8 cellular contexts compared by ENCODE assay signal in the genomic region with DNA sequence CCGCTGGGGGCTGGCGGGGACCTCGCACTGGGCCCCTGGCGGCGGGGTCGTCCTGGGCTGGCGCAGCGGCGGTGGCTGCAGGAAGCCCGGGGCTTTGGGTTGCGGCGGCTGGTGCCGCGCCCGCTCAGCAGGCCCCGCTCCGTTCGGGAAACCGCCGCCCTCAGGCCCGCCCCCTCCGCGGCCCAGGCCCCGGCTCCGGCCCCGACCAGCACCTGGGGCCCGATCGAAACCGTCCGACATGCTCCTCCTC. TPM values are rescaled to one million over a fixed set of nuclear protein-coding genes. Genes with fewer than 3 reads are reported as not detected.
DNase-seq lines count a peak whose midpoint lies in the region; ATAC-seq, FAIRE-seq and TF ChIP-seq lines count a peak whose summit lies in the region.
"Not testable (repeated sequence)": the region's sequence is repeated elsewhere in the genome, so short reads cannot be mapped to it uniquely, and the experiment has no call there.

No MANE protein-coding gene starts in this region.

- H3K27me3 ChIP-seq in SU-DHL-6 (ENCODE audit: low read length); bronchial epithelial cell (ENCODE audit: control insufficient read depth, insufficient read depth, low read length); right cardiac atrium (ENCODE audit: control insufficient read depth, insufficient read depth); thyroid gland: not testable (repeated sequence)
- peaks cover 12% of the 10 kb centered on the region for H3K27me3 ChIP-seq in neural progenitor cell

- H2AFZ ChIP-seq in SU-DHL-6 (ENCODE audit: low read depth, low read length, severe bottlenecking) (peak overlapping the region; percentile 96), neural progenitor cell (replicated peaks) (peak overlapping the region; percentile 88)

- not testable (repeated sequence) for H3K36me3 Mint-ChIP-seq in neural progenitor cell

- not testable (repeated sequence) for H3K9me2 ChIP-seq in SU-DHL-6 (replicated peaks; ENCODE audit: insufficient read depth, low read length)

- DNase-seq in GM12865 (ENCODE audit: low read depth); bronchial epithelial cell (ENCODE audit: low read depth); right cardiac atrium; neural progenitor cell (ENCODE audit: low spot score); thyroid gland: not testable (repeated sequence)

- H3K4me3 Mint-ChIP-seq in neural progenitor cell, result peak overlapping the region; percentile 70

- H3K4me1 Mint-ChIP-seq in neural progenitor cell, result not testable (repeated sequence)

- 2% methylated on average over 30 of the region's 30 CpGs for WGBS in right cardiac atrium
- WGBS in thyroid gland, 2 donors, result 0% methylated on average over 9 of the region's 30 CpGs; no CpG with 5 or more reads in 1 of the 2 donors

- not testable (repeated sequence) for TF ChIP-seq CTCF in GM12865 (IDR thresholded peaks at IDR 0.05; ENCODE audit: insufficient read depth, low read depth, low read length, missing control alignments); SU-DHL-6 (IDR thresholded peaks at IDR 0.05; ENCODE audit: insufficient read depth, low read length, poor library complexity, severe bottlenecking); bronchial epithelial cell (IDR thresholded peaks at IDR 0.05; ENCODE audit: insufficient read depth, low read length, severe bottlenecking); neural progenitor cell (IDR thresholded peaks at IDR 0.05); thyroid gland (IDR thresholded peaks at IDR 0.05)

- ATAC-seq in GM21786 (IDR thresholded peaks at IDR 0.05; ENCODE audit: unreplicated experiment) (peak; percentile 85), HG03354 (IDR thresholded peaks at IDR 0.05; ENCODE audit: poor library complexity, severe bottlenecking, unreplicated experiment) (peak; percentile 91), right cardiac atrium (peak; percentile 95 to 97)

- H3K27ac Mint-ChIP-seq in neural progenitor cell, result not testable (repeated sequence)

- intact Hi-C loops in right cardiac atrium (cut with DNase I), result loop anchor here in 2 of 4 donors (5.0 to 10.0 kb wide), 3 partner anchors 46 to 78 kb away; partner anchors contain the start of gene NNT (in 2 of the 2)
- intact Hi-C loops in thyroid gland (cut with DNase I), result not testable (repeated sequence)

- H3K4me3 ChIP-seq in GM12865 (ENCODE audit: low read depth, low read length), result peak overlapping the region; percentile 100
- peak overlapping the region; percentile 97 for H3K4me3 ChIP-seq in SU-DHL-6 (ENCODE audit: insufficient read depth, low read length, poor library complexity, severe bottlenecking)
- H3K4me3 ChIP-seq in bronchial epithelial cell (ENCODE audit: low read depth, low read length), result peak overlapping the region; percentile 87
- peak overlapping the region; percentile 73 for H3K4me3 ChIP-seq in right cardiac atrium (ENCODE audit: low read length)
- peak overlapping the region; percentile 77 for H3K4me3 ChIP-seq in neural progenitor cell
- H3K4me3 ChIP-seq in thyroid gland (replicated peaks in 1 of 3), result peak overlapping the region; percentile 80 to 84 (median 84)

- peaks cover 26% of the 10 kb centered on the region for H3K36me3 ChIP-seq in SU-DHL-6 (ENCODE audit: low read length)
- not testable (repeated sequence) for H3K36me3 ChIP-seq in bronchial epithelial cell (ENCODE audit: control insufficient read depth, insufficient read depth, low read length); thyroid gland
- peaks cover 18% of the 10 kb centered on the region for H3K36me3 ChIP-seq in neural progenitor cell

- H3K27ac ChIP-seq in SU-DHL-6 (ENCODE audit: low read depth, low read length) (peak overlapping the region; percentile 86), right cardiac atrium (ENCODE audit: low read length) (peak overlapping the region; percentile 85), neural progenitor cell (peak overlapping the region; percentile 97), thyroid gland (peak overlapping the region; percentile 94 to 99 (median 99))

- not testable (repeated sequence) for H3K9me3 Mint-ChIP-seq in neural progenitor cell

- not testable (repeated sequence) for TF ChIP-seq POLR2A in thyroid gland (IDR thresholded peaks at IDR 0.05)

- H3K79me2 ChIP-seq in SU-DHL-6 (ENCODE audit: insufficient read depth, low read length) (peaks cover 47% of the 10 kb centered on the region), neural progenitor cell (ENCODE audit: low read depth) (peaks cover 49% of the 10 kb centered on the region)

- peak overlapping the region; percentile 87 for H3K9ac ChIP-seq in SU-DHL-6 (ENCODE audit: low read length)
- H3K9ac ChIP-seq in neural progenitor cell, result peak overlapping the region; percentile 99

- not testable (repeated sequence) for H3K4me1 ChIP-seq in right cardiac atrium (ENCODE audit: control insufficient read depth, insufficient read depth, low read length)
- H3K4me1 ChIP-seq in neural progenitor cell (peaks cover 39% of the 10 kb centered on the region), thyroid gland (peaks cover 26 to 28% of the 10 kb centered on the region in 2 donors)

- not testable (repeated sequence) for H3K9me3 ChIP-seq in SU-DHL-6 (ENCODE audit: insufficient read depth, low read length); right cardiac atrium (ENCODE audit: control insufficient read depth, low read length); neural progenitor cell (ENCODE audit: low read depth); thyroid gland

- H4K20me1 ChIP-seq in SU-DHL-6 (ENCODE audit: low read depth, low read length), result not testable (repeated sequence)
- peaks cover 41% of the 10 kb centered on the region for H4K20me1 ChIP-seq in neural progenitor cell (ENCODE audit: low read depth)

- H3K4me2 ChIP-seq in SU-DHL-6 (ENCODE audit: low read depth, low read length, poor library complexity, severe bottlenecking) (peak overlapping the region; percentile 77), neural progenitor cell (peak overlapping the region; percentile 95)

- not testable (repeated sequence) for FAIRE-seq in bronchial epithelial cell (lab: Jason Lieb, UNC)

- H3F3A ChIP-seq in SU-DHL-6 (ENCODE audit: insufficient read depth), result not testable (repeated sequence)
- H3F3A ChIP-seq in neural progenitor cell (ENCODE audit: low read depth), result peaks cover 24% of the 10 kb centered on the region

- not testable (repeated sequence) for H3K27me3 Mint-ChIP-seq in neural progenitor cell (ENCODE audit: insufficient read depth, low read depth)

RNA-seq across cellular contexts. Expression of gene PAIP1, which starts 0.3 kb away (rescaled TPM):
- total RNA-seq in bronchial epithelial cell (92.8 and 136 TPM in 2 replicates), right cardiac atrium (100 to 1,000 TPM in 2 of 4 donors, 10 to 100 TPM in 2; 84.2 to 108 (median 101) TPM), neural progenitor cell (ENCODE audit: low replicate concordance) (151 and 213 TPM in 2 replicates), thyroid gland (100 to 1,000 TPM in 1 of 4 donors, 10 to 100 TPM in 3; 84.5 to 105 (median 98.5) TPM)
- 68.4 TPM for polyA plus RNA-seq in right cardiac atrium

RNA-seq across cellular contexts. Expression of gene C5orf34, which starts 41.6 kb away (rescaled TPM):
- 0.53 and 1.3 TPM in 2 replicates for total RNA-seq in bronchial epithelial cell
- 1 to 10 TPM in 1 of 4 donors, under 1 TPM in 3; 0.40 to 1.5 (median 0.52) TPM for total RNA-seq in right cardiac atrium
- polyA plus RNA-seq in right cardiac atrium, result 0.41 TPM
- 17.2 TPM in 2 replicates for total RNA-seq in neural progenitor cell (ENCODE audit: low replicate concordance)
- total RNA-seq in thyroid gland, result 1 to 10 TPM in 3 of 4 donors, under 1 TPM in 1; 0.42 to 2.1 (median 1.6) TPM

RNA-seq across cellular contexts. Expression of gene NNT, which starts 46.4 kb away (rescaled TPM):
- total RNA-seq in bronchial epithelial cell (29.7 and 32.9 TPM in 2 replicates), right cardiac atrium (100 to 1,000 TPM; 371 to 421 (median 408) TPM), neural progenitor cell (ENCODE audit: low replicate concordance) (24.3 and 56.3 TPM in 2 replicates), thyroid gland (100 to 1,000 TPM in 2 of 4 donors, 10 to 100 TPM in 2; 95.7 to 125 (median 104) TPM)
- polyA plus RNA-seq in right cardiac atrium, result 174 TPM
